In the genomic region with DNA sequence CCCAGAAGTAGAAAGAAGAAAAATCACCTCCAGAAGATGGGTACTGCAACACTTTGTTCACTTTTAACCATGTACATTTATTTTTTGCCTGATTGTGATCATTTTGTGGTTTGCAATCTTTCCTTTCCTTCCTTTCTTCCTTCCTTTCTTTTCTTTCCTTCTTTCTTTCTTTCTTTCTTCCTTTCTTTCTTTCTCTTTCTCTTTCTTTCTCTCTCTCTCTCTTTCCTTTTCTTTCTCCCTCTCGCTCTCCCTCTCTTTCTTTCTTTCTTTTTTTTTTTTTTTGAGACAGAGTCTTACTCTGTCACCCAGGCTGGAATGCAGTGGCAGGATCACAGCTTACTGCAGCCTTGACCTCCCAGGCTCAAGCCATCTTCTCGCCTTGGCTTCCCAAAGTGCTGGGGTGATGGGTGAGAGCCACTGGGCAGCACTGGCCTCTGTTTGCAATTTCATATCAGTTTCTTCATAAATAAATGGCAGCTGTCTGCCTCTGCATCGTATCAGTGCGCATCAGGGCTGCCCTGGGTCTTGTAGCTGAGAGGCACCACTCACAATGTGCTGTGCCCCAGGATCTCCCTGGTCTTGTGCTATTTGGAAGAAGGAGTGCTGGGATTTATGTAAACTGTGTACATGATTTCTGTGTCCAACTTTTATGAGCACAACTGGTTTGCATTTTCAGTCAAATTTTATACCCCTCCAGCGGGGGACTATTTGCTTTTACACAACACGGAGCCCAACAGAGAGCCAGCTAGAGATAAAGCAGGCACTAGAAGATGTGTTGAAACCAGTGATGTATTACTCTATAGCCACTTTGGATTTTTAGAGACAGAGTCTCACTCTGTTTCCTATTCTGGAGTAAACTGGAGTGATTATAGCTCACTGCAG, we compare ENCODE assay signal across 2 cellular contexts.
A peak's percentile ranks its signal among the peaks of the same experiment; 100 is the strongest.
TF ChIP-seq lines count a peak whose summit lies in the region.

No MANE protein-coding gene starts in this region.

TF ChIP-seq in HEK293T, 16 proteins besides CTCF, POLR2A, EP300 and RAD21:
- TF ChIP-seq ZNF384 (IDR thresholded peaks at IDR 0.05) = peak; percentile 20; the same call in 1 of the 2 replicates
- no peak for TF ChIP-seq L3MBTL2 (conservative IDR thresholded peaks at IDR 0.05)
TF ChIP-seq in HEK293T: peak in this region for 1.

TF ChIP-seq in endothelial cell of umbilical vein, 7 proteins besides CTCF, POLR2A, EP300 and RAD21:
- no peak for TF ChIP-seq MYC (IDR thresholded peaks at IDR 0.05; ENCODE audit: low read depth, low read length)
- TF ChIP-seq FOS (IDR thresholded peaks at IDR 0.05; ENCODE audit: borderline replicate concordance, insufficient read depth, low read length) = no peak
- TF ChIP-seq, protein P1, sequence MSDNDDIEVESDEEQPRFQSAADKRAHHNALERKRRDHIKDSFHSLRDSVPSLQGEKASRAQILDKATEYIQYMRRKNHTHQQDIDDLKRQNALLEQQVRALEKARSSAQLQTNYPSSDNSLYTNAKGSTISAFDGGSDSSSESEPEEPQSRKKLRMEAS (IDR thresholded peaks at IDR 0.05; ENCODE audit: insufficient read depth, insufficient read length) = no peak
- TF ChIP-seq GATA2 (IDR thresholded peaks at IDR 0.05; ENCODE audit: insufficient read depth, insufficient read length, low read depth, low read length) = no peak
- TF ChIP-seq EZH2 (IDR thresholded peaks at IDR 0.05; ENCODE audit: borderline replicate concordance, low read depth, low read length, severe bottlenecking) = no peak
- no peak for TF ChIP-seq POLR2AphosphoS5 (IDR thresholded peaks at IDR 0.05; ENCODE audit: insufficient read depth, low read depth, low read length)
- no peak for TF ChIP-seq JUN (IDR thresholded peaks at IDR 0.05; ENCODE audit: borderline replicate concordance, insufficient read depth, insufficient read length, low read depth)
